1 cellular context compared by ENCODE assay signal in genomic region chr13:109816979-109817275, GRCh38.
TF ChIP-seq lines count a peak whose summit lies in the region.

No MANE protein-coding gene starts in this region.

TF ChIP-seq in IMR-90, 13 proteins besides CTCF, POLR2A, EP300 and RAD21 (continued from another document):
- no peak for TF ChIP-seq USF2 (IDR thresholded peaks at IDR 0.05; ENCODE audit: low read depth, low read length)
- no peak for TF ChIP-seq BHLHE40 (IDR thresholded peaks at IDR 0.05; ENCODE audit: low read depth, low read length)
